2 cellular contexts compared by ENCODE assay signal in the genomic region with DNA sequence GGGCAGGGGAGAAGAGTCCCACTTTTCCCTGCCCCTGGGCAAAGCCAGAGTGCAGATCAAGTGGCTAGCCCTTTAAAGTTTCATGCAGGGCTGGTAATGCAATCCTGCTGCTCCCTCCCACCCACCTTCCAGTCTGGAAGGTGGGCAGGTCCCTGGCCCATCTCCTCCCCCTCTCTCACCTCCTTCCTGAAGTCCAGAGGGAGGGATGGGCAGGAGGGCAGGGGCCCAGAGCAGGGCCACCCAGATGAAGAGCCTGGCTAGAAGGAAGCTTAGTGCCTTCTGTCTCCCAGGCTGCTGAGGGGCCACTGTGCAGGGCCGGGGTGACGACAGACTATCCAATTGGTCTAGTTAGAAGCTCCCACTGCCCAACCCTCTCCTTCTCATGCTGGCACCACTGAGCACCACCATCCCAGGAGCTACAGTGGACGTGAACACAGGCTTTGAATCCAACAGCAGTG.
TF ChIP-seq lines count a peak whose summit lies in the region.

No MANE protein-coding gene starts in this region.

TF ChIP-seq in HEK293, 187 proteins besides CTCF, POLR2A, EP300 and RAD21 (continued from another document and continues in another):
- no peak for TF ChIP-seq TCF7L2 (IDR thresholded peaks at IDR 0.05; ENCODE audit: borderline replicate concordance, low read depth, low read length)
- no peak for TF ChIP-seq ZIC2 (tag by site-specific recombination; IDR thresholded peaks at IDR 0.05)
- TF ChIP-seq, protein P1, sequence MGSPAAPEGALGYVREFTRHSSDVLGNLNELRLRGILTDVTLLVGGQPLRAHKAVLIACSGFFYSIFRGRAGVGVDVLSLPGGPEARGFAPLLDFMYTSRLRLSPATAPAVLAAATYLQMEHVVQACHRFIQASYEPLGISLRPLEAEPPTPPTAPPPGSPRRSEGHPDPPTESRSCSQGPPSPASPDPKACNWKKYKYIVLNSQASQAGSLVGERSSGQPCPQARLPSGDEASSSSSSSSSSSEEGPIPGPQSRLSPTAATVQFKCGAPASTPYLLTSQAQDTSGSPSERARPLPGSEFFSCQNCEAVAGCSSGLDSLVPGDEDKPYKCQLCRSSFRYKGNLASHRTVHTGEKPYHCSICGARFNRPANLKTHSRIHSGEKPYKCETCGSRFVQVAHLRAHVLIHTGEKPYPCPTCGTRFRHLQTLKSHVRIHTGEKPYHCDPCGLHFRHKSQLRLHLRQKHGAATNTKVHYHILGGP (tag by site-specific recombination; IDR thresholded peaks at IDR 0.05) = no peak
- TF ChIP-seq ZNF621 (tag by site-specific recombination; IDR thresholded peaks at IDR 0.05) = no peak
- TF ChIP-seq, protein P2, sequence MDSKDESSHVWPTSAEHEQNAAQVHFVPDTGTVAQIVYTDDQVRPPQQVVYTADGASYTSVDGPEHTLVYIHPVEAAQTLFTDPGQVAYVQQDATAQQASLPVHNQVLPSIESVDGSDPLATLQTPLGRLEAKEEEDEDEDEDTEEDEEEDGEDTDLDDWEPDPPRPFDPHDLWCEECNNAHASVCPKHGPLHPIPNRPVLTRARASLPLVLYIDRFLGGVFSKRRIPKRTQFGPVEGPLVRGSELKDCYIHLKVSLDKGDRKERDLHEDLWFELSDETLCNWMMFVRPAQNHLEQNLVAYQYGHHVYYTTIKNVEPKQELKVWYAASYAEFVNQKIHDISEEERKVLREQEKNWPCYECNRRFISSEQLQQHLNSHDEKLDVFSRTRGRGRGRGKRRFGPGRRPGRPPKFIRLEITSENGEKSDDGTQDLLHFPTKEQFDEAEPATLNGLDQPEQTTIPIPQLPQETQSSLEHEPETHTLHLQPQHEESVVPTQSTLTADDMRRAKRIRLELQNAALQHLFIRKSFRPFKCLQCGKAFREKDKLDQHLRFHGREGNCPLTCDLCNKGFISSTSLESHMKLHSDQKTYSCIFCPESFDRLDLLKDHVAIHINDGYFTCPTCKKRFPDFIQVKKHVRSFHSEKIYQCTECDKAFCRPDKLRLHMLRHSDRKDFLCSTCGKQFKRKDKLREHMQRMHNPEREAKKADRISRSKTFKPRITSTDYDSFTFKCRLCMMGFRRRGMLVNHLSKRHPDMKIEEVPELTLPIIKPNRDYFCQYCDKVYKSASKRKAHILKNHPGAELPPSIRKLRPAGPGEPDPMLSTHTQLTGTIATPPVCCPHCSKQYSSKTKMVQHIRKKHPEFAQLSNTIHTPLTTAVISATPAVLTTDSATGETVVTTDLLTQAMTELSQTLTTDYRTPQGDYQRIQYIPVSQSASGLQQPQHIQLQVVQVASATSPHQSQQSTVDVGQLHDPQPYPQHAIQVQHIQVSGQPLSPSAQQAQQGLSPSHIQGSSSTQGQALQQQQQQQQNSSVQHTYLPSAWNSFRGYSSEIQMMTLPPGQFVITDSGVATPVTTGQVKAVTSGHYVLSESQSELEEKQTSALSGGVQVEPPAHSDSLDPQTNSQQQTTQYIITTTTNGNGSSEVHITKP (tag by site-specific recombination; IDR thresholded peaks at IDR 0.05) = peak; percentile 79
- TF ChIP-seq, protein P3, sequence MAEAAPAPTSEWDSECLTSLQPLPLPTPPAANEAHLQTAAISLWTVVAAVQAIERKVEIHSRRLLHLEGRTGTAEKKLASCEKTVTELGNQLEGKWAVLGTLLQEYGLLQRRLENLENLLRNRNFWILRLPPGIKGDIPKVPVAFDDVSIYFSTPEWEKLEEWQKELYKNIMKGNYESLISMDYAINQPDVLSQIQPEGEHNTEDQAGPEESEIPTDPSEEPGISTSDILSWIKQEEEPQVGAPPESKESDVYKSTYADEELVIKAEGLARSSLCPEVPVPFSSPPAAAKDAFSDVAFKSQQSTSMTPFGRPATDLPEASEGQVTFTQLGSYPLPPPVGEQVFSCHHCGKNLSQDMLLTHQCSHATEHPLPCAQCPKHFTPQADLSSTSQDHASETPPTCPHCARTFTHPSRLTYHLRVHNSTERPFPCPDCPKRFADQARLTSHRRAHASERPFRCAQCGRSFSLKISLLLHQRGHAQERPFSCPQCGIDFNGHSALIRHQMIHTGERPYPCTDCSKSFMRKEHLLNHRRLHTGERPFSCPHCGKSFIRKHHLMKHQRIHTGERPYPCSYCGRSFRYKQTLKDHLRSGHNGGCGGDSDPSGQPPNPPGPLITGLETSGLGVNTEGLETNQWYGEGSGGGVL (tag by site-specific recombination; IDR thresholded peaks at IDR 0.05) = peak; percentile 31; the same call in 1 of the 2 replicates
- TF ChIP-seq ZBTB20 (tag by site-specific recombination; IDR thresholded peaks at IDR 0.05) = no peak
- no peak for TF ChIP-seq ZNF777 (tag by site-specific recombination; IDR thresholded peaks at IDR 0.05; ENCODE audit: borderline replicate concordance)
- TF ChIP-seq, protein P4, sequence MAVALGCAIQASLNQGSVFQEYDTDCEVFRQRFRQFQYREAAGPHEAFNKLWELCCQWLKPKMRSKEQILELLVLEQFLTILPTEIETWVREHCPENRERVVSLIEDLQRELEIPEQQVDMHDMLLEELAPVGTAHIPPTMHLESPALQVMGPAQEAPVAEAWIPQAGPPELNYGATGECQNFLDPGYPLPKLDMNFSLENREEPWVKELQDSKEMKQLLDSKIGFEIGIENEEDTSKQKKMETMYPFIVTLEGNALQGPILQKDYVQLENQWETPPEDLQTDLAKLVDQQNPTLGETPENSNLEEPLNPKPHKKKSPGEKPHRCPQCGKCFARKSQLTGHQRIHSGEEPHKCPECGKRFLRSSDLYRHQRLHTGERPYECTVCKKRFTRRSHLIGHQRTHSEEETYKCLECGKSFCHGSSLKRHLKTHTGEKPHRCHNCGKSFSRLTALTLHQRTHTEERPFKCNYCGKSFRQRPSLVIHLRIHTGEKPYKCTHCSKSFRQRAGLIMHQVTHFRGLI (tag by site-specific recombination; IDR thresholded peaks at IDR 0.05) = no peak
- peak; percentile 58 for TF ChIP-seq ZFHX2 (tag by site-specific recombination; conservative IDR thresholded peaks at IDR 0.05)
- no peak for TF ChIP-seq ZNF274 (IDR thresholded peaks at IDR 0.05; ENCODE audit: low read length)
- no peak for TF ChIP-seq ZNF274 (tag by site-specific recombination; IDR thresholded peaks at IDR 0.05; ENCODE audit: borderline replicate concordance)
- TF ChIP-seq SP2 (tag by site-specific recombination; IDR thresholded peaks at IDR 0.05) = peak; percentile 33; the same call in 1 of the 2 replicates
- TF ChIP-seq ZNF600 (tag by site-specific recombination; IDR thresholded peaks at IDR 0.05) = 0 out of 2 replicates have a peak, but pooled peaks have one; percentile 56
- TF ChIP-seq, protein P5, sequence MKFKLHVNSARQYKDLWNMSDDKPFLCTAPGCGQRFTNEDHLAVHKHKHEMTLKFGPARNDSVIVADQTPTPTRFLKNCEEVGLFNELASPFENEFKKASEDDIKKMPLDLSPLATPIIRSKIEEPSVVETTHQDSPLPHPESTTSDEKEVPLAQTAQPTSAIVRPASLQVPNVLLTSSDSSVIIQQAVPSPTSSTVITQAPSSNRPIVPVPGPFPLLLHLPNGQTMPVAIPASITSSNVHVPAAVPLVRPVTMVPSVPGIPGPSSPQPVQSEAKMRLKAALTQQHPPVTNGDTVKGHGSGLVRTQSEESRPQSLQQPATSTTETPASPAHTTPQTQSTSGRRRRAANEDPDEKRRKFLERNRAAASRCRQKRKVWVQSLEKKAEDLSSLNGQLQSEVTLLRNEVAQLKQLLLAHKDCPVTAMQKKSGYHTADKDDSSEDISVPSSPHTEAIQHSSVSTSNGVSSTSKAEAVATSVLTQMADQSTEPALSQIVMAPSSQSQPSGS (tag by site-specific recombination; IDR thresholded peaks at IDR 0.05; ENCODE audit: low read depth) = no peak

TF ChIP-seq in H1, 55 proteins besides CTCF, POLR2A, EP300 and RAD21 (continued from another document):
- TF ChIP-seq, protein P6, sequence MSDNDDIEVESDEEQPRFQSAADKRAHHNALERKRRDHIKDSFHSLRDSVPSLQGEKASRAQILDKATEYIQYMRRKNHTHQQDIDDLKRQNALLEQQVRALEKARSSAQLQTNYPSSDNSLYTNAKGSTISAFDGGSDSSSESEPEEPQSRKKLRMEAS (IDR thresholded peaks at IDR 0.05) = no peak
- TF ChIP-seq TCF12 (IDR thresholded peaks at IDR 0.05; ENCODE audit: low read depth, low read length) (no peak), ZNF274 (IDR thresholded peaks at IDR 0.05; ENCODE audit: borderline replicate concordance, extremely low read depth, low read length) (no peak)
